24 cellular contexts compared by ENCODE assay signal in the genomic region with DNA sequence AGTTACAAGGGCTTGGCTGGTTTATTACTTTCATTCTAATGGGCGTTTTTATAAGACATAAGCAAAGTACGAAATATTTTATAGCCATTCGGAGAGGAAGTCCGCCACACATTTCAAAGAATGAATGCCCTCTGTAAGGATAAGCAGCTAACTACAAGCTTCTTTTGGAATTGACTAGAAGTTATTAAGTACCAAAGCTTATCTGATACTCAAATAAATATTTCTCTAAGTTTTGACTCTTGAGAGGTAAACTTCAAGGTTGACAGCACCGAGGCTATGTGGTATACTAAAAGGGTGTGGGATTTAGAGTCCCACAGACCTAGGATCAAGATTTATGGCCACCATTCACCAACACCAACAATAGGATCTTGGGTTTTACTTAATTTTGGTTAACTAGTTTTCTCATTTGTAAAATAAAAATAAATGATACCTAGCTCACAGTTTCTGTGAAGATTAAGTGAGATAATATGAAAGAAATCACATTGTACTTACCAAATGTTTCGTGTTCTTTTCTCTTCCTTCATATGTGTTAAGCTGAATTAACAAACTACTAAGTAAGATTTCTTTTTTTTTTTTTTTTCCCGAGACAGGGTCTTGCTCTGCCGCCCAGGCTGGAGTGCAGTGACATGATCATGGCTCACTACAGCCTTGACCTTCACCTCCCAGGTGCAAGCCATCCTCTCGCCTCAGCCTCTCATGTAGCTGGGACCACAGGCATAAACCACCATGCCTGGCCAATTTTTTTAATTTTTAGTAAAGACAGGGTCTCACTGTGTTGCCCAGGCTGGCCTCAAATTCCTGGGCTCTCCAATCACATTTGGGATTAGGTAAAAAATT. TPM values are rescaled to one million over a fixed set of nuclear protein-coding genes. Genes with fewer than 3 reads are reported as not detected.
DNase-seq lines count a peak whose midpoint lies in the region; ATAC-seq, FAIRE-seq and TF ChIP-seq lines count a peak whose summit lies in the region.
"Had no signal": no experiment of that assay in that cellular context is flagged by ENCODE, and none has a peak within 500 bp of the region (broad histone marks: within the 10 kb centered on the region; RNA-seq: fewer than 3 reads in every experiment).

No MANE protein-coding gene starts in this region.

- H3K9ac ChIP-seq in PC-3 (ENCODE audit: low read length) = peak overlapping the region; percentile 60
- H3K9ac ChIP-seq in colonic mucosa (ENCODE audit: low read depth in 2 of 2, low read length in 2 of 2) = peak overlapping the region in 1 of 2 donors; percentile 86
- H3K9ac ChIP-seq: KMS-11 had no signal

- H3K4me1 ChIP-seq in A549 (peaks cover 52% of the 10 kb centered on the region), PC-3 (ENCODE audit: insufficient read depth, low read length) (peaks cover 27% of the 10 kb centered on the region), colonic mucosa (peaks cover 13% of the 10 kb centered on the region), muscle layer of duodenum (ENCODE audit: control insufficient read depth in 1 of 2, insufficient read depth in 2 of 2, low read length in 2 of 2) (no peaks in the 10 kb centered on the region), gastrocnemius medialis (no peaks in the 10 kb centered on the region)

- TF ChIP-seq CTCF in A549 (IDR thresholded peaks at IDR 0.05) (no peak), PC-3 (conservative IDR thresholded peaks at IDR 0.05; ENCODE audit: low read depth, low read length) (no peak), colonic mucosa (IDR thresholded peaks at IDR 0.05) (no peak), gastrocnemius medialis (IDR thresholded peaks at IDR 0.05 in 4 of 5, conservative IDR thresholded peaks at IDR 0.05 in 1 of 5) (no peak)

- in situ Hi-C loops in gastrocnemius medialis (cut with MboI; ENCODE audit: low sequenced_read_pairs in 4 of 4) = no loop called here

- no peak for FAIRE-seq in A549 (lab: Jason Lieb, UNC)

- no peaks in the 10 kb centered on the region for H4K20me1 ChIP-seq in PC-3 (ENCODE audit: low read length)

- CTCF ChIA-PET in A549 (lab: Yijun Ruan, JAX) = interaction anchor here (1.1 to 2.7 kb wide), 5 partner anchors 18 to 62 kb away, joined by 3 to 17 read pairs (median 9); no protein-coding TSS in a partner anchor
- CTCF ChIA-PET in PC-3 (lab: Charles Lee) = no interaction called here

- peak overlapping the region; percentile 60 for H2AFZ ChIP-seq in PC-3 (ENCODE audit: low read length)

- TF ChIP-seq POLR2A in A549 (IDR thresholded peaks at IDR 0.05; ENCODE audit: low read length) (no peak), gastrocnemius medialis (IDR thresholded peaks at IDR 0.05) (no peak)

- H3K9me3 ChIP-seq in A549 (no peaks in the 10 kb centered on the region), PC-3 (ENCODE audit: low read length) (no peaks in the 10 kb centered on the region), colonic mucosa (no peaks in the 10 kb centered on the region), muscle layer of duodenum (ENCODE audit: control insufficient read depth in 1 of 2, low read length in 2 of 2) (no peaks in the 10 kb centered on the region), gastrocnemius medialis (no peaks in the 10 kb centered on the region)
- H3K9me3 ChIP-seq: BE2C, esophagus muscularis mucosa, gastroesophageal sphincter, neutrophil, uterus had no signal

- TSS peak; percentile 98 for BruUV-seq in PC-3 (replicated peaks; lab: Mats Ljungman, UMichigan)

- intact Hi-C loops in PC-3 (cut with micrococcal nuclease) (loop anchor here (1.0 kb wide), 1 partner anchor 10 kb away; no protein-coding TSS in a partner anchor), colonic mucosa (cut with DNase I) (no loop called here), gastrocnemius medialis (cut with DNase I; ENCODE audit: low total_unique reads) (no loop called here)

- H3K27me3 ChIP-seq in PC-3 (ENCODE audit: low read length) (no peaks in the 10 kb centered on the region), colonic mucosa (no peaks in the 10 kb centered on the region), muscle layer of duodenum (ENCODE audit: low read depth, low read length) (no peaks in the 10 kb centered on the region), gastrocnemius medialis (no peaks in the 10 kb centered on the region)
- H3K27me3 ChIP-seq: BE2C, esophagus muscularis mucosa, gastroesophageal sphincter, neutrophil, uterus had no signal

- peak in 1 of 2 experiments; percentile 8; a peak in 3 of 6 replicates for ATAC-seq in A549
- no peak; the same call in 1 of the 2 replicates for ATAC-seq in PC-3
- ATAC-seq in gastrocnemius medialis = no peak
- no peak for ATAC-seq in GM21619 (IDR thresholded peaks at IDR 0.05; ENCODE audit: unreplicated experiment)
- no peak for ATAC-seq in HG02981 (IDR thresholded peaks at IDR 0.05; ENCODE audit: unreplicated experiment)
- ATAC-seq: activated CD8-positive, alpha-beta T cell treated with anti-CD3 and anti-CD28 coated beads for 36 hours; gastroesophageal sphincter had no signal

- no peaks in the 10 kb centered on the region for H3K9me2 ChIP-seq in PC-3 (replicated peaks; ENCODE audit: low read length)

- no peak for TF ChIP-seq EP300 in A549 (IDR thresholded peaks at IDR 0.05)

- peaks cover 8% of the 10 kb centered on the region for H3F3A ChIP-seq in PC-3 (ENCODE audit: low read length, unreplicated experiment)

- no peaks in the 10 kb centered on the region for H3K79me2 ChIP-seq in PC-3 (ENCODE audit: low read length)

- POLR2A ChIA-PET in A549 (lab: Yijun Ruan, JAX) = interaction anchor here (2.0 kb wide), 1 partner anchor 10 kb away, joined by 25 read pairs; no protein-coding TSS in a partner anchor
- POLR2A ChIA-PET in PC-3 (lab: Charles Lee; ENCODE audit: unreplicated experiment) = interaction anchor here (0.6 kb wide), 1 partner anchor 84 kb away, joined by 3 read pairs; no protein-coding TSS in a partner anchor

- no peak overlapping the region for H3K4me3 ChIP-seq in A549
- H3K4me3 ChIP-seq in PC-3 (ENCODE audit: low read length) = peak overlapping the region; percentile 45
- H3K4me3 ChIP-seq in colonic mucosa = no peak overlapping the region
- H3K4me3 ChIP-seq in muscle layer of duodenum (ENCODE audit: low read depth in 1 of 2, low read length in 2 of 2) = no peak overlapping the region
- H3K4me3 ChIP-seq in gastrocnemius medialis = no peak overlapping the region
- H3K4me3 ChIP-seq: esophagus muscularis mucosa, gastroesophageal sphincter, uterus had no signal

- DNase-seq in A549 (ENCODE audit: low read depth in 1 of 2, low spot score in 1 of 2) = no peak
- no peak for DNase-seq in PC-3
- no peak for DNase-seq in colonic mucosa
- no peak for DNase-seq in activated CD4-positive, alpha-beta T cell treated with anti-CD3 and anti-CD28 coated beads for 48 hours
- no peak for DNase-seq in gastrocnemius medialis
- DNase-seq: activated CD8-positive, alpha-beta T cell treated with anti-CD3 and anti-CD28 coated beads for 36 hours; activated T-cell treated with anti-CD3 and anti-CD28 coated beads, Interleukin-2, amount 50 U/mL, for 1 hour; amygdala; COR-L47; NCI-H187; NCI-H774; retina; SHP77 treated with DMSO at 0.1 percent for 48 hours; stimulated activated CD8-positive, alpha-beta memory T cell treated with anti-CD3 and anti-CD28 coated beads, Interleukin-4, amount 100 ng/mL, for 48 hours; uterus had no signal

- no peak for TF ChIP-seq RAD21 in A549 (conservative IDR thresholded peaks at IDR 0.05 in 1 of 2, IDR thresholded peaks at IDR 0.05 in 1 of 2)

- peak overlapping the region; percentile 73 to 83 for H3K27ac ChIP-seq in A549
- H3K27ac ChIP-seq in PC-3 (ENCODE audit: low read length) = peak overlapping the region; percentile 87
- peak overlapping the region; percentile 89 for H3K27ac ChIP-seq in colonic mucosa
- H3K27ac ChIP-seq in muscle layer of duodenum (ENCODE audit: low read length) = peak overlapping the region; percentile 84
- no peak overlapping the region for H3K27ac ChIP-seq in gastrocnemius medialis
- H3K27ac ChIP-seq: esophagus muscularis mucosa, gastroesophageal sphincter, KMS-11, neutrophil, uterus had no signal

- H3K36me3 ChIP-seq in PC-3 (ENCODE audit: low read depth, low read length) (no peaks in the 10 kb centered on the region), colonic mucosa (no peaks in the 10 kb centered on the region), muscle layer of duodenum (ENCODE audit: control insufficient read depth in 1 of 2, insufficient read depth in 2 of 2, low read length in 2 of 2) (no peaks in the 10 kb centered on the region), gastrocnemius medialis (no peaks in the 10 kb centered on the region)
- H3K36me3 ChIP-seq: BE2C, esophagus muscularis mucosa, gastroesophageal sphincter, neutrophil, uterus had no signal

- 51% methylated on average over 9 of the region's 9 CpGs for WGBS in A549 (ENCODE audit: missing lambda C conversion rate)

- H3K4me2 ChIP-seq in A549 (peak overlapping the region; percentile 64), PC-3 (ENCODE audit: low read length) (peak overlapping the region; percentile 76)
- H3K4me2 ChIP-seq: KMS-11 had no signal

TF ChIP-seq in A549, 52 proteins besides CTCF, POLR2A, EP300 and RAD21 (continues in another document):
- TF ChIP-seq HOXB5 (CRISPR knock-in tag; IDR thresholded peaks at IDR 0.05) (no peak), RCOR1 (IDR thresholded peaks at IDR 0.05; ENCODE audit: low read depth, low read length) (no peak), TP53 (CRISPR knock-in tag; IDR thresholded peaks at IDR 0.05) (no peak), SREBF2 (IDR thresholded peaks at IDR 0.05) (no peak), NR3C1 (IDR thresholded peaks at IDR 0.05) (no peak), CBX2 (IDR thresholded peaks at IDR 0.05; ENCODE audit: borderline replicate concordance, low read depth) (no peak), CHD2 (IDR thresholded peaks at IDR 0.05; ENCODE audit: low read length, partially characterized antibody) (no peak), JUNB (IDR thresholded peaks at IDR 0.05) (no peak), POLR2AphosphoS2 (conservative IDR thresholded peaks at IDR 0.05; ENCODE audit: low read length) (no peak)

RNA-seq across cellular contexts. Expression of gene EPCAM, which starts 14.1 kb away (rescaled TPM):
- 10.6 and 15.6 TPM in 2 replicates for polyA plus RNA-seq in A549 (2011; rRNA removed)
- polyA plus RNA-seq in A549 (2012; cell fraction: cytosol; rRNA removed) = 1.9 and 2.0 TPM in 2 replicates
- polyA plus RNA-seq in A549 (2012; cell fraction: nucleus; rRNA removed) = 1.4 and 1.5 TPM in 2 replicates
- 4.1 to 5.4 TPM (median 4.8 TPM) in 3 replicates for polyA plus RNA-seq in A549 (2017; fragmentation: RNase III; extraction: RNeasy Plus Mini Kit Qiagen cat#74134 plus additional on column Dnase treatment)
- 2.3 and 3.0 TPM in 2 replicates for polyA minus RNA-seq in A549 (2011; rRNA and poly(A)+ RNA removed)
- total RNA-seq in PC-3 (2014; rRNA removed) = 223 and 235 TPM in 2 replicates
- 1,000 to 10,000 TPM; 1,354 to 1,578 TPM for total RNA-seq in colonic mucosa
- 1 to 10 TPM in 1 of 4 donors, not detected in 3; 2.9 TPM for total RNA-seq in gastrocnemius medialis
- total RNA-seq: esophagus muscularis mucosa; T-helper 1 cell treated with Interleukin-12 subunit alpha and Interleukin-12 subunit beta and Interleukin-4 antibody, amounts not matched to agents 30 ng/mL and 1 ng/mL, for 36 hours had no signal

RNA-seq across cellular contexts. Expression of gene MSH2, which starts 47.9 kb away (rescaled TPM):
- 46.2 and 59.0 TPM in 2 replicates for polyA plus RNA-seq in A549 (2011; rRNA removed)
- polyA plus RNA-seq in A549 (2012; cell fraction: cytosol; rRNA removed) = 20.1 and 21.3 TPM in 2 replicates
- polyA plus RNA-seq in A549 (2012; cell fraction: nucleus; rRNA removed) = 11.6 and 14.8 TPM in 2 replicates
- polyA plus RNA-seq in A549 (2017; fragmentation: RNase III; extraction: RNeasy Plus Mini Kit Qiagen cat#74134 plus additional on column Dnase treatment) = 49.7 to 55.2 TPM (median 52.8 TPM) in 3 replicates
- polyA minus RNA-seq in A549 (2011; rRNA and poly(A)+ RNA removed) = 17.1 and 20.8 TPM in 2 replicates
- total RNA-seq in PC-3 (2014; rRNA removed) = 69.2 and 70.7 TPM in 2 replicates
- 10 to 100 TPM; 16.5 to 35.1 TPM for total RNA-seq in colonic mucosa
- 1 to 10 TPM; 3.5 to 6.4 (median 4.8) TPM for total RNA-seq in gastrocnemius medialis

Comparison
In these comparisons a context has a peak if more than half of its experiments do, and no peak if none do; other contexts are left out.
1. H3K27ac ChIP-seq: peak in A549 (2 of 2), PC-3 (single experiment), colonic mucosa (single experiment) and muscle layer of duodenum (single experiment); none in gastrocnemius medialis (0 of 4).
2. RNA of gene EPCAM, which starts 14.1 kb away (total RNA-seq): 1,354 to 1,578 TPM in colonic mucosa and 223 to 235 TPM in PC-3; 2.9 TPM in gastrocnemius medialis; every median in the first group is over 10 times any median in the second.